In the genomic region with DNA sequence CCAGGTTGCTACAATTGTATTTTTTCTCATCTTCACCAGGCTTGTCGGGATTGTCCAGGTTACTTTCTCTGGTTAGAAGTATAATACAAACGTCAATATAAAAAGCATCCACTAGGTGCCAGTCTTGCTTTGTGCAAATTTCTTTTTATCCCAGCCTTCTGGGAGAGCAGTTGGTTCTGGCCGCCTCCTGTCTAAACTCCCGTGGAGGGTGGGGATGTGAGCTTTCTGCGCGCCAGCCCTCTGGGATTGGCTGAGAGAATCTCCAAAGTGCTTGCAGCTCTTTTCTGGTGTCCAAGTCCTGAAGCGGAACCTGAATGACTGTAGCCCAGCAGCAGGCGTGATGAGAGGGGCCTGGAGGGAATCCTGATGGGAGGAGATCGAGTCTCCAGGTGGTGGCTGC, we compare ENCODE assay signal across 8 cellular contexts. TPM values are rescaled to one million over a fixed set of nuclear protein-coding genes. Genes with fewer than 3 reads are reported as not detected.
DNase-seq lines count a peak whose midpoint lies in the region; ATAC-seq, FAIRE-seq and TF ChIP-seq lines count a peak whose summit lies in the region.

No MANE protein-coding gene starts in this region.

- DNase-seq in AG04449 (ENCODE audit: low read depth, low spot score) (peak; percentile 37), NCI-H146 (lab: John Stamatoyannopoulos, UW) (peak; percentile 68), SKM-1 treated with dmso at 0.1 percent for 144 hours (lab: John Stamatoyannopoulos, UW; ENCODE audit: unreplicated experiment) (peak; percentile 67), kidney (peak; percentile 84)
- peak; percentile 52 for DNase-seq in central memory CD4-positive, alpha-beta T cell
- DNase-seq in stimulated activated CD4-positive, alpha-beta T cell treated with anti-CD3 and anti-CD28 coated beads, Interleukin-2, amount 100 ng/mL, for 48 hours, result peak; percentile 22 to 25

- H3K4me3 ChIP-seq in AG04449 (ENCODE audit: low read depth, low read length) (no peak overlapping the region; the same call in 1 of the 2 replicates), kidney (ENCODE audit: low read length in 2 of 2) (no peak overlapping the region)

- H3K4me1 ChIP-seq in kidney (ENCODE audit: control insufficient read depth in 1 of 2, insufficient read depth in 1 of 2, low read depth in 1 of 2, low read length in 2 of 2), result peaks cover 0 to 3% of the 10 kb centered on the region in 2 donors

- CTCF ChIA-PET in AG04449 (lab: Yijun Ruan, JAX), result interaction anchor here (0.6 to 2.0 kb wide), 34 partner anchors 8 to 1155 kb away, joined by 3 to 19 read pairs (median 4); no protein-coding TSS in a partner anchor

- H3K27ac ChIP-seq in kidney (ENCODE audit: low read depth in 2 of 2, low read length in 2 of 2), result no peak overlapping the region

- H3K9ac ChIP-seq in kidney (ENCODE audit: low read length in 2 of 2), result no peak overlapping the region

- intact Hi-C loops in kidney (cut with DNase I), result loop anchor here (5.0 kb wide), 1 partner anchor 239 kb away; no protein-coding TSS in a partner anchor

- FAIRE-seq in kidney (lab: Jason Lieb, UNC), result peak; percentile 70

- H3K36me3 ChIP-seq in kidney (ENCODE audit: control insufficient read depth in 1 of 2, insufficient read depth in 2 of 2, low read length in 2 of 2), result no peaks in the 10 kb centered on the region

- POLR2A ChIA-PET in AG04449 (lab: Yijun Ruan, JAX), result interaction anchor here (0.7 kb wide), 1 partner anchor 57 kb away, joined by 3 read pairs; no protein-coding TSS in a partner anchor

- TF ChIP-seq CTCF in AG04449 (IDR thresholded peaks at IDR 0.05; ENCODE audit: insufficient read depth, low read length, missing control alignments) (peak; percentile 37), GM12873 (IDR thresholded peaks at IDR 0.05; ENCODE audit: insufficient read depth, low read depth, low read length, missing control alignments) (peak; percentile 58), kidney (IDR thresholded peaks at IDR 0.05; ENCODE audit: borderline replicate concordance, extremely low read depth, insufficient read depth) (peak; percentile 69)

- H3K9me3 ChIP-seq in kidney (ENCODE audit: control insufficient read depth in 1 of 2, low read length in 2 of 2), result no peaks in the 10 kb centered on the region

- ATAC-seq in GM19328 (IDR thresholded peaks at IDR 0.05; ENCODE audit: unreplicated experiment), result no peak

RNA-seq across cellular contexts. Expression of gene TOGARAM2, which starts 22.4 kb away (rescaled TPM):
- total RNA-seq in kidney, result 0.60 TPM
- polyA plus RNA-seq in kidney (ENCODE audit: insufficient read depth, low read depth, low replicate concordance), result 1.4 TPM

Comparison
In these comparisons a context has a peak if more than half of its experiments do, and no peak if none do; other contexts are left out.
1. DNase-seq: peak in every context shown above with its lines; median percentile 84 in kidney; 68 in NCI-H146; 67 in SKM-1 treated with dmso at 0.1 percent for 144 hours; 52 in central memory CD4-positive, alpha-beta T cell; 37 in AG04449; 24 in stimulated activated CD4-positive, alpha-beta T cell treated with anti-CD3 and anti-CD28 coated beads, Interleukin-2, amount 100 ng/mL, for 48 hours.